18 cellular contexts compared by ENCODE assay signal in genomic region chr1:116166011-116166571, GRCh38. TPM values are rescaled to one million over a fixed set of nuclear protein-coding genes. Genes with fewer than 3 reads are reported as not detected.
DNase-seq lines count a peak whose midpoint lies in the region; ATAC-seq, FAIRE-seq and TF ChIP-seq lines count a peak whose summit lies in the region.
"Had no signal": no experiment of that assay in that cellular context is flagged by ENCODE, and none has a peak within 500 bp of the region (broad histone marks: within the 10 kb centered on the region; RNA-seq: fewer than 3 reads in every experiment).

No MANE protein-coding gene starts in this region.

- no peak for TF ChIP-seq CTCF in esophagus squamous epithelium (IDR thresholded peaks at IDR 0.05)

- no peak for FAIRE-seq in H54 (lab: Jason Lieb, UNC)
- FAIRE-seq: A549, RCC 7860 had no signal

- no peaks in the 10 kb centered on the region for H3K9me3 Mint-ChIP-seq in activated T-helper 2 cell treated with anti-CD3 and anti-CD28 coated beads, Interferon-gamma antibody, Interleukin-2, Interleukin-4, amounts not matched to agents 10 μg/mL and 5 μg/mL and 100 μg/mL, durations not matched to agents 14 hours and 24 hours and 36 hours
- H3K9me3 Mint-ChIP-seq in activated T-cell treated with anti-CD3 and anti-CD28 coated beads, Interleukin-2, amount 50 U/mL, for 4 hours: no peaks in the 10 kb centered on the region
- H3K9me3 Mint-ChIP-seq: IgD-negative memory B cell had no signal

- no peaks in the 10 kb centered on the region for H3K36me3 Mint-ChIP-seq in activated T-helper 2 cell treated with anti-CD3 and anti-CD28 coated beads, Interferon-gamma antibody, Interleukin-2, Interleukin-4, amounts not matched to agents 10 μg/mL and 5 μg/mL and 100 μg/mL, durations not matched to agents 14 hours and 24 hours and 36 hours (ENCODE audit: low read depth)
- H3K36me3 Mint-ChIP-seq in activated T-cell treated with anti-CD3 and anti-CD28 coated beads, Interleukin-2, amount 50 U/mL, for 4 hours (ENCODE audit: insufficient read depth): no peaks in the 10 kb centered on the region
- H3K36me3 Mint-ChIP-seq: CD14-positive monocyte, IgD-negative memory B cell had no signal

- no peak overlapping the region for H3K27ac Mint-ChIP-seq in activated T-helper 2 cell treated with anti-CD3 and anti-CD28 coated beads, Interferon-gamma antibody, Interleukin-2, Interleukin-4, amounts not matched to agents 10 μg/mL and 5 μg/mL and 100 μg/mL, durations not matched to agents 14 hours and 24 hours and 36 hours

- peaks cover 14 to 55% (median 15%) of the 10 kb centered on the region in 3 donors for H3K4me1 ChIP-seq in esophagus squamous epithelium
- H3K4me1 ChIP-seq: A549 had no signal

- H3K4me3 Mint-ChIP-seq in activated T-helper 2 cell treated with anti-CD3 and anti-CD28 coated beads, Interferon-gamma antibody, Interleukin-2, Interleukin-4, amounts not matched to agents 10 μg/mL and 5 μg/mL and 100 μg/mL, durations not matched to agents 14 hours and 24 hours and 36 hours (ENCODE audit: low read depth): no peak overlapping the region
- H3K4me3 Mint-ChIP-seq in activated T-cell treated with anti-CD3 and anti-CD28 coated beads, Interleukin-2, amount 50 U/mL, for 4 hours: no peak overlapping the region
- H3K4me3 Mint-ChIP-seq: CD14-positive monocyte had no signal

- TF ChIP-seq POLR2A in esophagus squamous epithelium (IDR thresholded peaks at IDR 0.05): no peak
- TF ChIP-seq POLR2A in H54 (IDR thresholded peaks at IDR 0.05; ENCODE audit: low read depth, low read length): no peak

- H3K9me3 ChIP-seq in esophagus squamous epithelium: no peaks in the 10 kb centered on the region
- H3K9me3 ChIP-seq: A549, Caco-2, HAP-1 had no signal

- 43 to 71% methylated on average over 4 to 6 of the region's 6 CpGs for WGBS in esophagus squamous epithelium, 2 donors

- no peak for ATAC-seq in GM19463 (IDR thresholded peaks at IDR 0.05; ENCODE audit: unreplicated experiment)
- ATAC-seq in activated T-cell treated with anti-CD3 and anti-CD28 coated beads, Interleukin-2, amount 50 U/mL, for 4 hours: no peak
- ATAC-seq: A549 had no signal

- H3K36me3 ChIP-seq in esophagus squamous epithelium: no peaks in the 10 kb centered on the region
- H3K36me3 ChIP-seq: HAP-1 had no signal

- no peak overlapping the region for H3K4me3 ChIP-seq in esophagus squamous epithelium
- H3K4me3 ChIP-seq: A549, HAP-1 had no signal

- H3K27me3 ChIP-seq in esophagus squamous epithelium: no peaks in the 10 kb centered on the region

- H3K4me1 Mint-ChIP-seq in activated T-helper 2 cell treated with anti-CD3 and anti-CD28 coated beads, Interferon-gamma antibody, Interleukin-2, Interleukin-4, amounts not matched to agents 10 μg/mL and 5 μg/mL and 100 μg/mL, durations not matched to agents 14 hours and 24 hours and 36 hours (ENCODE audit: low read depth): peaks cover 6% of the 10 kb centered on the region
- peaks cover 16% of the 10 kb centered on the region for H3K4me1 Mint-ChIP-seq in activated T-cell treated with anti-CD3 and anti-CD28 coated beads, Interleukin-2, amount 50 U/mL, for 4 hours (ENCODE audit: low read depth)

- DNase-seq in CD1c-positive myeloid dendritic cell (ENCODE audit: extremely low spot score) (peak; percentile 13), esophagus squamous epithelium (lab: John Stamatoyannopoulos, UW) (no peak), posterior vena cava (ENCODE audit: low spot score) (peak; percentile 85), H54 (ENCODE audit: insufficient read length, low spot score) (no peak), NCI-H1048 (lab: John Stamatoyannopoulos, UW) (no peak)
- DNase-seq in activated T-helper 2 cell treated with anti-CD3 and anti-CD28 coated beads, Interferon-gamma antibody, Interleukin-2, Interleukin-4, amounts not matched to agents 10 μg/mL and 5 μg/mL and 100 μg/mL, durations not matched to agents 14 hours and 24 hours and 36 hours (ENCODE audit: low spot score): peak; percentile 6
- DNase-seq in activated T-cell treated with anti-CD3 and anti-CD28 coated beads, Interleukin-2, amount 50 U/mL, for 4 hours: no peak
- DNase-seq: Caco-2, NCI-H1436, NCI-H2029 treated with DMSO at 0.1 percent for 48 hours, NCI-H510A treated with DMSO at 0.1 percent for 48 hours had no signal

- peak overlapping the region in 3 of 4 donors; percentile 26 to 53 (median 40) for H3K27ac ChIP-seq in esophagus squamous epithelium
- H3K27ac ChIP-seq: A549 had no signal

- H3K27me3 Mint-ChIP-seq in activated T-helper 2 cell treated with anti-CD3 and anti-CD28 coated beads, Interferon-gamma antibody, Interleukin-2, Interleukin-4, amounts not matched to agents 10 μg/mL and 5 μg/mL and 100 μg/mL, durations not matched to agents 14 hours and 24 hours and 36 hours (ENCODE audit: low read depth): peaks cover 18% of the 10 kb centered on the region
- H3K27me3 Mint-ChIP-seq in activated T-cell treated with anti-CD3 and anti-CD28 coated beads, Interleukin-2, amount 50 U/mL, for 4 hours (ENCODE audit: low read depth): no peaks in the 10 kb centered on the region

- intact Hi-C loops in activated T-helper 2 cell treated with anti-CD3 and anti-CD28 coated beads, Interferon-gamma antibody, Interleukin-2, Interleukin-4, amounts not matched to agents 10 μg/mL and 5 μg/mL and 100 μg/mL, durations not matched to agents 14 hours and 24 hours and 36 hours (cut with micrococcal nuclease): no loop called here
- intact Hi-C loops in esophagus squamous epithelium (cut with DNase I) (no loop called here), posterior vena cava (cut with DNase I) (no loop called here)

RNA-seq across cellular contexts. Expression of gene MAB21L3, which starts 54.9 kb away (rescaled TPM):
- not detected in 2 replicates for total RNA-seq in activated T-helper 2 cell treated with anti-CD3 and anti-CD28 coated beads, Interferon-gamma antibody, Interleukin-2, Interleukin-4, amounts not matched to agents 10 μg/mL and 5 μg/mL and 100 μg/mL, durations not matched to agents 14 hours and 24 hours and 36 hours
- total RNA-seq in esophagus squamous epithelium (10 to 100 TPM; 12.0 to 22.7 (median 19.6) TPM), posterior vena cava (not detected)
- not detected for total RNA-seq in activated T-cell treated with anti-CD3 and anti-CD28 coated beads, Interleukin-2, amount 50 U/mL, for 4 hours
- total RNA-seq: HT-29 had no signal

Comparison
In these comparisons a context has a peak if more than half of its experiments do, and no peak if none do; other contexts are left out.
1. DNase-seq: peak in CD1c-positive myeloid dendritic cell (single experiment), activated T-helper 2 cell treated with anti-CD3 and anti-CD28 coated beads, Interferon-gamma antibody, Interleukin-2, Interleukin-4, amounts not matched to agents 10 μg/mL and 5 μg/mL and 100 μg/mL, durations not matched to agents 14 hours and 24 hours and 36 hours (single experiment) and posterior vena cava (single experiment); none in esophagus squamous epithelium (single experiment), H54 (single experiment), activated T-cell treated with anti-CD3 and anti-CD28 coated beads, Interleukin-2, amount 50 U/mL, for 4 hours (single experiment) and NCI-H1048 (single experiment).
2. RNA of gene MAB21L3, which starts 54.9 kb away (total RNA-seq): 12.0 to 22.7 TPM in esophagus squamous epithelium; not detected in activated T-helper 2 cell treated with anti-CD3 and anti-CD28 coated beads, Interferon-gamma antibody, Interleukin-2, Interleukin-4, amounts not matched to agents 10 μg/mL and 5 μg/mL and 100 μg/mL, durations not matched to agents 14 hours and 24 hours and 36 hours, not detected in posterior vena cava and not detected in activated T-cell treated with anti-CD3 and anti-CD28 coated beads, Interleukin-2, amount 50 U/mL, for 4 hours; every median in the first group is over 10 times any median in the second.